23 cellular contexts compared by ENCODE assay signal in genomic region chr6:108616544-108616943, GRCh38. TPM values are rescaled to one million over a fixed set of nuclear protein-coding genes. Genes with fewer than 3 reads are reported as not detected.
DNase-seq lines count a peak whose midpoint lies in the region; ATAC-seq, FAIRE-seq and TF ChIP-seq lines count a peak whose summit lies in the region.
"Had no signal": no experiment of that assay in that cellular context is flagged by ENCODE, and none has a peak within 500 bp of the region (broad histone marks: within the 10 kb centered on the region; RNA-seq: fewer than 3 reads in every experiment).

No MANE protein-coding gene starts in this region.

- ATAC-seq in K562 (no peak), HepG2 (no peak)
- ATAC-seq: esophagus mucosa, heart right ventricle had no signal

- H2AFZ ChIP-seq in ACC112 (ENCODE audit: low read length, unreplicated experiment) (no peak overlapping the region), MM.1S (ENCODE audit: low read length) (no peak overlapping the region), K562 (ENCODE audit: low read depth, low read length) (no peak overlapping the region), HepG2 (ENCODE audit: low read length) (no peak overlapping the region)

- H4K20me1 ChIP-seq in MM.1S (ENCODE audit: insufficient read depth, low read length) (no peaks in the 10 kb centered on the region), K562 (replicated peaks; ENCODE audit: control insufficient read depth, insufficient read depth, low read length) (no peaks in the 10 kb centered on the region; the same call in 1 of the 2 replicates), HepG2 (ENCODE audit: insufficient read depth, low read length) (peaks cover 40% of the 10 kb centered on the region)

- peaks cover 83% of the 10 kb centered on the region for H3K79me2 ChIP-seq in ACC112 (ENCODE audit: control insufficient read depth, insufficient read depth, low read length, unreplicated experiment)
- peaks cover 100% of the 10 kb centered on the region for H3K79me2 ChIP-seq in MM.1S (ENCODE audit: low read length)
- no peaks in the 10 kb centered on the region; the same call in 2 of the 3 replicates for H3K79me2 ChIP-seq in K562 (ENCODE audit: control insufficient read depth, insufficient read depth, low read length)
- H3K79me2 ChIP-seq in HepG2 (ENCODE audit: insufficient read depth, low read length) = peaks cover 87% of the 10 kb centered on the region

- TF ChIP-seq CTCF in MM.1S (IDR thresholded peaks at IDR 0.05; ENCODE audit: low read length) (no peak), K562 (IDR thresholded peaks at IDR 0.05 in 2 of 3, conservative IDR thresholded peaks at IDR 0.05 in 1 of 3; ENCODE audit: insufficient read depth in 2 of 3, low read depth in 1 of 3, low read length in 3 of 3) (no peak), HepG2 (CRISPR knock-in tag; IDR thresholded peaks at IDR 0.05) (no peak)

- BruUV-seq in K562 (replicated peaks; lab: Mats Ljungman, UMichigan) = no TSS peak
- BruUV-seq in HepG2 (replicated peaks; lab: Mats Ljungman, UMichigan) = no TSS peak

- H3K36me3 ChIP-seq in ACC112 (ENCODE audit: insufficient read depth, low read length) (peaks cover 4% of the 10 kb centered on the region; the same call in 1 of the 2 replicates), MM.1S (replicated peaks; ENCODE audit: insufficient read depth, low read length) (no peaks in the 10 kb centered on the region; the same call in 1 of the 2 replicates), K562 (ENCODE audit: control insufficient read depth, insufficient read depth, low read length) (no peaks in the 10 kb centered on the region), HepG2 (replicated peaks in 1 of 2; ENCODE audit: control insufficient read depth in 1 of 2, insufficient read depth in 2 of 2, low read length in 2 of 2) (peaks cover 2 to 11% of the 10 kb centered on the region in 2 experiments; a peak in 2 of 5 replicates)
- H3K36me3 ChIP-seq: heart right ventricle had no signal

- peak overlapping the region; percentile 90 for H3K9ac ChIP-seq in MM.1S (ENCODE audit: low read length)
- no peak overlapping the region for H3K9ac ChIP-seq in K562 (ENCODE audit: insufficient read depth in 1 of 2, low read depth in 2 of 2, low read length in 2 of 2)
- H3K9ac ChIP-seq in HepG2 (ENCODE audit: insufficient read depth, low read depth, low read length) = no peak overlapping the region

- peak overlapping the region; percentile 88 for H3K4me2 ChIP-seq in MM.1S (ENCODE audit: low read depth, low read length)
- H3K4me2 ChIP-seq in K562 (ENCODE audit: insufficient read depth, low read length) = no peak overlapping the region
- no peak overlapping the region for H3K4me2 ChIP-seq in HepG2 (ENCODE audit: low read depth, low read length)

- TF ChIP-seq RAD21 in K562 (CRISPR knock-in tag; conservative IDR thresholded peaks at IDR 0.05 in 1 of 2, IDR thresholded peaks at IDR 0.05 in 1 of 2) (no peak), HepG2 (CRISPR knock-in tag; IDR thresholded peaks at IDR 0.05) (no peak)

- H3K9me2 ChIP-seq in MM.1S (replicated peaks; ENCODE audit: insufficient read depth, low read length) = no peaks in the 10 kb centered on the region

- DNase-seq in MM.1S (no peak), K562 (ENCODE audit: extremely low read depth in 1 of 4, low spot score in 3 of 4) (no peak), HepG2 (ENCODE audit: low spot score) (no peak), NCI-H526 treated with DMSO at 0.1 percent for 48 hours (lab: John Stamatoyannopoulos, UW) (no peak), NAMALWA (ENCODE audit: low spot score) (no peak), A172 (ENCODE audit: low spot score) (no peak), iPS-NIHi7 (ENCODE audit: extremely low spot score) (no peak)
- DNase-seq: activated CD4-positive, alpha-beta T cell treated with anti-CD3 and anti-CD28 coated beads, Interleukin-2, amount 10 ng/mL, durations not matched to agents 7 days and 5 days; activated CD8-positive, alpha-beta memory T cell treated with anti-CD3 and anti-CD28 coated beads, Interleukin-2, amount 50 U/mL, for 4 hours; activated effector memory CD4-positive, alpha-beta T cell treated with anti-CD3 and anti-CD28 coated beads, Interleukin-2, amount 50 U/mL, for 16 hours; amniotic stem cell; caudate nucleus; DMS79; heart right ventricle; immature natural killer cell; Karpas-422; NCI-H146; NK-92 treated with Interleukin-12 subunit alpha and Interleukin-12 subunit beta, amount 100 ng/mL, for 24 hours; nucleus accumbens; retina had no signal

- CTCF ChIA-PET in K562 (lab: Yijun Ruan, JAX; ENCODE audit: low intra/inter-chr PET ratio) (no interaction called here), HepG2 (lab: Yijun Ruan, JAX; ENCODE audit: low intra/inter-chr PET ratio, low total read pairs) (no interaction called here)

- WGBS in K562 (ENCODE audit: insufficient coverage, low coverage, missing lambda C conversion rate) = 79% methylated on average over 3 of the region's 3 CpGs
- 98% methylated on average over 3 of the region's 3 CpGs for WGBS in HepG2 (ENCODE audit: low lambda C conversion rate)

- peaks cover 87% of the 10 kb centered on the region for H3F3A ChIP-seq in MM.1S (ENCODE audit: insufficient read depth, low read length)

- H3K27me3 ChIP-seq in ACC112 (ENCODE audit: insufficient read depth, low read length) (no peaks in the 10 kb centered on the region), MM.1S (replicated peaks; ENCODE audit: insufficient read depth, low read length) (no peaks in the 10 kb centered on the region), K562 (ENCODE audit: control insufficient read depth in 2 of 2, insufficient read depth in 2 of 2, low read length in 2 of 2) (no peaks in the 10 kb centered on the region), HepG2 (ENCODE audit: control insufficient read depth in 1 of 2, insufficient read depth in 2 of 2, low read length in 2 of 2) (no peaks in the 10 kb centered on the region)
- H3K27me3 ChIP-seq: heart right ventricle had no signal

- H3K4me3 ChIP-seq in ACC112 (ENCODE audit: low read depth, low read length) (no peak overlapping the region), MM.1S (ENCODE audit: low read length) (peak overlapping the region; percentile 45), K562 (no peak overlapping the region), HepG2 (replicated peaks in 1 of 3; ENCODE audit: insufficient read depth in 1 of 3, low read depth in 2 of 3, low read length in 3 of 3) (no peak overlapping the region)
- H3K4me3 ChIP-seq: heart right ventricle, lung had no signal

- no peak for TF ChIP-seq EP300 in K562 (IDR thresholded peaks at IDR 0.05; ENCODE audit: low read length)
- no peak for TF ChIP-seq EP300 in HepG2 (IDR thresholded peaks at IDR 0.05; ENCODE audit: low read depth in 2 of 2, low read length in 2 of 2)
- no peak for TF ChIP-seq EP300 in HepG2 (CRISPR knock-in tag; IDR thresholded peaks at IDR 0.05; ENCODE audit: borderline replicate concordance)

- POLR2A ChIA-PET in K562 (lab: Yijun Ruan, JAX) (interaction anchor here (0.6 kb wide), 2 partner anchors 72 to 765 kb away, joined by 3 to 4 read pairs; no protein-coding TSS in a partner anchor), HepG2 (lab: Yijun Ruan, JAX) (no interaction called here)

- intact Hi-C loops in K562 (cut with micrococcal nuclease) = no loop called here
- intact Hi-C loops in HepG2 (cut with micrococcal nuclease; ENCODE audit: unreplicated experiment) = no loop called here

- H3K27ac ChIP-seq in ACC112 (ENCODE audit: low read depth, low read length) = peak overlapping the region; percentile 31; the same call in 1 of the 2 replicates
- peak overlapping the region; percentile 97 for H3K27ac ChIP-seq in MM.1S (ENCODE audit: low read length)
- H3K27ac ChIP-seq in K562 (ENCODE audit: extremely low read depth, low read depth, low read length) = no peak overlapping the region
- no peak overlapping the region for H3K27ac ChIP-seq in HepG2 (ENCODE audit: extremely low read length, insufficient read depth, low read length)

- FAIRE-seq in K562 (lab: Jason Lieb, UNC) (no peak), HepG2 (lab: Jason Lieb, UNC) (no peak)

- H3K4me1 ChIP-seq in ACC112 (ENCODE audit: control insufficient read depth, insufficient read depth, low read length, unreplicated experiment) (peaks cover 50% of the 10 kb centered on the region), MM.1S (ENCODE audit: low read length) (peaks cover 64% of the 10 kb centered on the region), K562 (replicated peaks in 1 of 2; ENCODE audit: control insufficient read depth in 2 of 2, insufficient read depth in 2 of 2, low read length in 2 of 2) (peaks cover 0 to 5% of the 10 kb centered on the region in 2 experiments; a peak in 1 of 5 replicates), HepG2 (ENCODE audit: insufficient read depth, low read length) (no peaks in the 10 kb centered on the region)

- in situ Hi-C loops in K562 (cut with MboI) (no loop called here), HepG2 (cut with HindIII; ENCODE audit: extremely low pct_ligation_motif_present, low pct_unique_long_range_greater_than_20kb) (no loop called here)

- no peaks in the 10 kb centered on the region for H3K9me3 ChIP-seq in MM.1S (replicated peaks; ENCODE audit: insufficient read depth, low read length)
- no peaks in the 10 kb centered on the region for H3K9me3 ChIP-seq in K562 (replicated peaks; ENCODE audit: control insufficient read depth, insufficient read depth, low read depth, low read length)
- H3K9me3 ChIP-seq in HepG2 (ENCODE audit: low read length) = peaks cover 3% of the 10 kb centered on the region; the same call in 1 of the 2 replicates

- no peak for TF ChIP-seq POLR2A in K562 (conservative IDR thresholded peaks at IDR 0.05)
- TF ChIP-seq POLR2A in HepG2 (IDR thresholded peaks at IDR 0.05; ENCODE audit: insufficient read depth in 1 of 2, low read depth in 2 of 2, low read length in 2 of 2) = no peak

- no peaks in the 10 kb centered on the region for H3K9me1 ChIP-seq in K562 (ENCODE audit: control insufficient read depth, insufficient read depth, low read length)

RNA-seq across cellular contexts. Expression of gene FOXO3, which starts 55.8 kb away (rescaled TPM):
- 9.3 and 13.8 TPM in 2 replicates for total RNA-seq in K562 (2011; cell fraction: chromatin; rRNA removed; ENCODE audit: low replicate concordance)
- total RNA-seq in K562 (2011; cell fraction: nucleolus; rRNA removed) = 7.5 and 7.6 TPM in 2 replicates
- 7.3 and 7.9 TPM in 2 replicates for total RNA-seq in K562 (2011; cell fraction: nucleoplasm; rRNA removed)
- total RNA-seq in K562 (2014; rRNA removed) (6.0 and 7.3 TPM in 2 replicates), K562 (2014; rRNA removed; fragmentation: Illumina TruSeq; extraction: Trizol) (6.8 and 8.9 TPM in 2 replicates), K562 (2015; rRNA removed; fragmentation: Illumina TruSeq; extraction: Trizol) (5.2 and 5.3 TPM in 2 replicates), K562 (2021) (10.6 and 14.6 TPM in 2 replicates), HepG2 (2016; rRNA removed; fragmentation: Illumina TruSeq; extraction: Trizol) (16.0 and 16.9 TPM in 2 replicates)
- polyA plus RNA-seq in K562 (2011; rRNA removed) (5.8 and 8.4 TPM in 2 replicates), K562 (2014; fragmentation: Illumina TruSeq; extraction: Trizol) (9.4 and 11.0 TPM in 2 replicates), K562 (2014; fragmentation: Nextera tagmentation; extraction: Ambion mirVana) (1 to 10 TPM; 3.0 to 4.7 TPM), K562 (2014; rRNA removed) (5.2 and 6.4 TPM in 2 replicates), HepG2 (2011; rRNA removed) (21.3 and 22.5 TPM in 2 replicates)
- polyA plus RNA-seq in K562 (2011; cell fraction: cytosol; rRNA removed) = 8.5 and 8.7 TPM in 2 replicates
- polyA plus RNA-seq in K562 (2011; cell fraction: nucleus; rRNA removed) = 5.1 and 6.3 TPM in 2 replicates
- 7.3 and 9.4 TPM in 2 replicates for polyA plus RNA-seq in K562 (2012)
- 23.3 and 23.7 TPM in 2 replicates for polyA minus RNA-seq in K562 (2011; rRNA and poly(A)+ RNA removed)
- polyA minus RNA-seq in K562 (2011; cell fraction: cytosol; rRNA and poly(A)+ RNA removed) = 12.4 and 15.8 TPM in 2 replicates
- polyA minus RNA-seq in K562 (2011; cell fraction: nucleus; rRNA and poly(A)+ RNA removed) = 8.8 and 12.3 TPM in 2 replicates
- total RNA-seq in HepG2 (2016; cell fraction: cytosol; rRNA removed; fragmentation: Illumina TruSeq; extraction: Trizol; ENCODE audit: low read depth) = 32.6 and 35.1 TPM in 2 replicates
- total RNA-seq in HepG2 (2016; cell fraction: insoluble cytoplasmic fraction; rRNA removed; fragmentation: Illumina TruSeq; extraction: Trizol) = 15.7 and 15.9 TPM in 2 replicates
- 26.2 and 29.7 TPM in 2 replicates for total RNA-seq in HepG2 (2016; cell fraction: membrane; rRNA removed; fragmentation: Illumina TruSeq; extraction: Trizol)
- total RNA-seq in HepG2 (2016; cell fraction: nucleus; rRNA removed; fragmentation: Illumina TruSeq; extraction: Trizol) = 14.0 and 14.8 TPM in 2 replicates
- polyA plus RNA-seq in HepG2 (2011; cell fraction: cytosol; rRNA removed) = 14.1 and 14.6 TPM in 2 replicates
- polyA plus RNA-seq in HepG2 (2011; cell fraction: nucleus; rRNA removed) = 17.2 and 17.5 TPM in 2 replicates
- 16.0 and 18.2 TPM in 2 replicates for polyA plus RNA-seq in HepG2 (2012)
- polyA plus RNA-seq in HepG2 (2016; cell fraction: cytosol; fragmentation: Illumina TruSeq; extraction: Trizol; ENCODE audit: low read depth) = 0.35 and 0.42 TPM in 2 replicates
- polyA plus RNA-seq in HepG2 (2016; cell fraction: insoluble cytoplasmic fraction; fragmentation: Illumina TruSeq; extraction: Trizol; ENCODE audit: low read depth) = 11.8 and 12.6 TPM in 2 replicates
- polyA plus RNA-seq in HepG2 (2016; cell fraction: membrane; fragmentation: Illumina TruSeq; extraction: Trizol; ENCODE audit: low read depth) = 1.3 and 1.4 TPM in 2 replicates
- 10.9 and 12.0 TPM in 2 replicates for polyA plus RNA-seq in HepG2 (2016; cell fraction: nucleus; fragmentation: Illumina TruSeq; extraction: Trizol; ENCODE audit: insufficient read depth, low read depth)
- polyA minus RNA-seq in HepG2 (2011; rRNA and poly(A)+ RNA removed; ENCODE audit: low replicate concordance) = 76.4 and 181 TPM in 2 replicates
- 34.7 and 39.1 TPM in 2 replicates for polyA minus RNA-seq in HepG2 (2011; cell fraction: cytosol; rRNA and poly(A)+ RNA removed)
- polyA minus RNA-seq in HepG2 (2011; cell fraction: nucleus; rRNA and poly(A)+ RNA removed) = 43.9 and 53.5 TPM in 2 replicates
- total RNA-seq in A172 (2014; rRNA removed; shearing (Covaris generic)) = 10.9 and 11.4 TPM in 2 replicates

Comparison
In these comparisons a context has a peak if more than half of its experiments do, and no peak if none do; other contexts are left out.
1. H3K27ac ChIP-seq: peak in ACC112 (single experiment) and MM.1S (single experiment); none in K562 (single experiment) and HepG2 (single experiment).